27 cellular contexts compared by ENCODE assay signal in the genomic region with DNA sequence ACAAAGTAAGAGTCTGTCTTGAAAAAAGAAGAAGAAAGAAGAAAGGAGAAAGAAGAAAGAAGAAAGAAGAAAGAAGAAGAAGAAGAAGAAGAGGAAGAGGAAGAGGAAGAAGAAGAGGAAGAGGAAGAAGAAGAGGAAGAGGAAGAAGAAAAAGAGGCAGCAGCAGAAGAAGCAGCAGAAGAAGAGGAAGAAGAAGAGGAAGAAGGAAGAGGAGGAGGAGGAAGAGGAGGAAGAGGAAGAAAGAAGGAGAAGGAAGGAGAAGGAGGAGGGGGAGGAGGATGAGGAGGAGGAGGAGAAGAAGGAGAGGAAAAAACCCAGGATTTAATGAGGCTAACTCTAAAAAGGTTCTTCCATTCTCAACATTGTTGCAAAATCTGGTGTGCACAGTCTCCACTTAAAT.
"Had no signal": no experiment of that assay in that cellular context is flagged by ENCODE, and none has a peak within 500 bp of the region (broad histone marks: within the 10 kb centered on the region; RNA-seq: fewer than 3 reads in every experiment).

No MANE protein-coding gene starts in this region.

- FAIRE-seq: urothelium cell line had no signal

- H3K36me3 ChIP-seq: stomach, suprapubic skin, thoracic aorta, thyroid gland, tibial artery, tibial nerve, transverse colon, upper lobe of left lung, upper lobe of right lung, uterus, vagina had no signal

- H3K9me3 ChIP-seq: testis, thoracic aorta, thyroid gland, upper lobe of right lung, uterus, vagina had no signal

- H3K27me3 ChIP-seq: stomach, suprapubic skin, testis, thyroid gland, tibial artery, tibial nerve, transverse colon, upper lobe of left lung, upper lobe of right lung, uterus, vagina had no signal

- ATAC-seq: stimulated activated effector memory CD8-positive, alpha-beta T cell treated with anti-CD3 and anti-CD28 coated beads, Interleukin-12 subunit alpha, Interleukin-12 subunit beta, amount 100 ng/mL, for 72 hours; stimulated activated memory B cell treated with anti-CD40 and anti-IgM and Interleukin-4, amounts not matched to agents 10 μg/mL and 1 μg/mL and 100 μg/mL, for 72 hours; stimulated activated naive B cell treated with anti-CD40 and anti-IgM and Interleukin-4, amounts not matched to agents 10 μg/mL and 1 μg/mL and 100 μg/mL, for 72 hours; stimulated activated naive CD8-positive, alpha-beta T cell treated with anti-CD3 and anti-CD28 coated beads, Interleukin-15, amount 100 ng/mL, for 72 hours; stimulated activated naive CD8-positive, alpha-beta T cell treated with anti-CD3 and anti-CD28 coated beads, Interleukin-15, Interleukin-2, amounts not matched to agents 100 U/mL and 50 U/mL, for 24 hours; upper lobe of right lung had no signal

- DNase-seq: stimulated activated CD4-positive, alpha-beta T cell treated with anti-CD3 and anti-CD28 coated beads, Interleukin-2, amount 100 ng/mL, for 48 hours; stimulated activated CD4-positive, alpha-beta T cell treated with anti-CD3 and anti-CD28 coated beads, Interleukin-4, amount 100 ng/mL, for 1 hour; stimulated activated CD4-positive, alpha-beta T cell treated with anti-CD3 and anti-CD28 coated beads, Interleukin-4, amount 100 ng/mL, for 24 hours; stimulated activated CD4-positive, alpha-beta T cell treated with anti-CD3 and anti-CD28 coated beads, Interleukin-4, amount 100 ng/mL, for 4 hours; stimulated activated CD8-positive, alpha-beta memory T cell treated with anti-CD3 and anti-CD28 coated beads, Interleukin-4, amount 100 ng/mL, for 48 hours; stimulated activated naive B cell treated with anti-CD40 and anti-IgM and Interleukin-4, amounts not matched to agents 10 μg/mL and 1 μg/mL and 100 μg/mL, for 72 hours; stimulated activated naive CD4-positive, alpha-beta T cell; stimulated activated naive CD4-positive, alpha-beta T cell treated with Interleukin-2 at 50 U/mL for 16 hours; stimulated activated naive CD8-positive, alpha-beta T cell treated with anti-CD3 and anti-CD28 coated beads, Interleukin-15, amount 100 ng/mL, for 72 hours; stimulated activated naive CD8-positive, alpha-beta T cell treated with anti-CD3 and anti-CD28 coated beads, Interleukin-15, Interleukin-2, amounts not matched to agents 100 U/mL and 50 U/mL, for 24 hours; stomach; substantia nigra; testis; thyroid gland; tibial artery; transverse colon; trophoblast cell; upper lobe of left lung; upper lobe of right lung; uterus had no signal

- H3K4me1 ChIP-seq: stomach, suprapubic skin, testis, tibial artery, tibial nerve, transverse colon, upper lobe of left lung, upper lobe of right lung, uterus, vagina had no signal

- H3K27ac ChIP-seq: stomach, suprapubic skin, testis, thoracic aorta, thyroid gland, tibial artery, tibial nerve, transverse colon, upper lobe of left lung, upper lobe of right lung, uterus, vagina had no signal

- H3K4me3 ChIP-seq: stomach, suprapubic skin, testis, thoracic aorta, thyroid gland, tibial artery, tibial nerve, transverse colon, upper lobe of left lung, upper lobe of right lung, uterus, vagina had no signal
